9 cellular contexts compared by ENCODE assay signal in genomic region chr12:18430425-18431048, GRCh38.
DNase-seq lines count a peak whose midpoint lies in the region; ATAC-seq and TF ChIP-seq lines count a peak whose summit lies in the region.
"Had no signal": no experiment of that assay in that cellular context is flagged by ENCODE, and none has a peak within 500 bp of the region (broad histone marks: within the 10 kb centered on the region; RNA-seq: fewer than 3 reads in every experiment).

No MANE protein-coding gene starts in this region.

- H3K27ac ChIP-seq in coronary artery = no peak overlapping the region
- H3K27ac ChIP-seq in lung (ENCODE audit: low read depth in 1 of 2, low read length in 1 of 2) = no peak overlapping the region
- H3K27ac ChIP-seq: skin epidermis had no signal

- no peaks in the 10 kb centered on the region for H3K9me3 Mint-ChIP-seq in HFFc6
- no peaks in the 10 kb centered on the region for H3K9me3 Mint-ChIP-seq in activated T-helper 2 cell treated with anti-CD3 and anti-CD28 coated beads, Interferon-gamma antibody, Interleukin-2, Interleukin-4, amounts not matched to agents 10 μg/mL and 5 μg/mL and 100 μg/mL, durations not matched to agents 14 hours and 24 hours and 36 hours

- H3K4me3 ChIP-seq in coronary artery (no peak overlapping the region), lung (no peak overlapping the region)
- H3K4me3 ChIP-seq: skin epidermis had no signal

- no peaks in the 10 kb centered on the region for H3K27me3 Mint-ChIP-seq in HFFc6 (ENCODE audit: insufficient read depth)
- H3K27me3 Mint-ChIP-seq in activated T-helper 2 cell treated with anti-CD3 and anti-CD28 coated beads, Interferon-gamma antibody, Interleukin-2, Interleukin-4, amounts not matched to agents 10 μg/mL and 5 μg/mL and 100 μg/mL, durations not matched to agents 14 hours and 24 hours and 36 hours (ENCODE audit: low read depth) = no peaks in the 10 kb centered on the region

- H3K9me3 ChIP-seq in lung (ENCODE audit: control insufficient read depth in 2 of 2, insufficient read depth in 1 of 2, low read length in 1 of 2) = no peaks in the 10 kb centered on the region

- H3K4me1 ChIP-seq in lung (ENCODE audit: control insufficient read depth in 2 of 2, insufficient read depth in 2 of 2, low read length in 2 of 2) = no peaks in the 10 kb centered on the region

- WGBS in lung, 2 donors = 32 to 34% methylated on average over 3 of the region's 3 CpGs

- H3K27me3 ChIP-seq in lung (ENCODE audit: control insufficient read depth, insufficient read depth) = no peaks in the 10 kb centered on the region

- intact Hi-C loops in activated T-helper 2 cell treated with anti-CD3 and anti-CD28 coated beads, Interferon-gamma antibody, Interleukin-2, Interleukin-4, amounts not matched to agents 10 μg/mL and 5 μg/mL and 100 μg/mL, durations not matched to agents 14 hours and 24 hours and 36 hours (cut with micrococcal nuclease) = no loop called here

- H3K36me3 Mint-ChIP-seq in HFFc6 (ENCODE audit: low read depth) = no peaks in the 10 kb centered on the region
- no peaks in the 10 kb centered on the region for H3K36me3 Mint-ChIP-seq in activated T-helper 2 cell treated with anti-CD3 and anti-CD28 coated beads, Interferon-gamma antibody, Interleukin-2, Interleukin-4, amounts not matched to agents 10 μg/mL and 5 μg/mL and 100 μg/mL, durations not matched to agents 14 hours and 24 hours and 36 hours (ENCODE audit: low read depth)

- H3K36me3 ChIP-seq in lung (ENCODE audit: control insufficient read depth in 2 of 2, insufficient read depth in 2 of 2, low read length in 2 of 2) = no peaks in the 10 kb centered on the region

- ATAC-seq in lung (ENCODE audit: insufficient read depth, low FRiP score) = peak; percentile 62
- ATAC-seq in GM21381 (IDR thresholded peaks at IDR 0.05; ENCODE audit: unreplicated experiment) = no peak
- ATAC-seq in GM21576 (IDR thresholded peaks at IDR 0.05; ENCODE audit: unreplicated experiment) = no peak

- DNase-seq in GM03348 (ENCODE audit: low spot score) (peak; percentile 74), HFFc6 (peak; percentile 53), NCI-H748 treated with DMSO at 0.1 percent for 48 hours (lab: John Stamatoyannopoulos, UW) (peak; percentile 35), coronary artery (ENCODE audit: low spot score) (no peak), lung (ENCODE audit: low spot score) (peak; percentile 55)
- DNase-seq in activated T-helper 2 cell treated with anti-CD3 and anti-CD28 coated beads, Interferon-gamma antibody, Interleukin-2, Interleukin-4, amounts not matched to agents 10 μg/mL and 5 μg/mL and 100 μg/mL, durations not matched to agents 14 hours and 24 hours and 36 hours (ENCODE audit: low spot score) = no peak

- H3K4me3 Mint-ChIP-seq in HFFc6 = no peak overlapping the region
- no peak overlapping the region for H3K4me3 Mint-ChIP-seq in activated T-helper 2 cell treated with anti-CD3 and anti-CD28 coated beads, Interferon-gamma antibody, Interleukin-2, Interleukin-4, amounts not matched to agents 10 μg/mL and 5 μg/mL and 100 μg/mL, durations not matched to agents 14 hours and 24 hours and 36 hours (ENCODE audit: low read depth)

- H3K4me1 Mint-ChIP-seq in HFFc6 (ENCODE audit: low read depth) = peaks cover 13% of the 10 kb centered on the region
- H3K4me1 Mint-ChIP-seq in activated T-helper 2 cell treated with anti-CD3 and anti-CD28 coated beads, Interferon-gamma antibody, Interleukin-2, Interleukin-4, amounts not matched to agents 10 μg/mL and 5 μg/mL and 100 μg/mL, durations not matched to agents 14 hours and 24 hours and 36 hours (ENCODE audit: low read depth) = no peaks in the 10 kb centered on the region

- peak; percentile 89 for TF ChIP-seq CTCF in HFFc6 (IDR thresholded peaks at IDR 0.05)
- peak; percentile 49 for TF ChIP-seq CTCF in coronary artery (IDR thresholded peaks at IDR 0.05)
- TF ChIP-seq CTCF in lung (IDR thresholded peaks at IDR 0.05; ENCODE audit: control extremely low read depth, extremely low read depth) = peak; percentile 24

- 0 out of 2 replicates have a peak overlapping the region, but pooled peaks have one; percentile 8 for H3K27ac Mint-ChIP-seq in HFFc6
- no peak overlapping the region for H3K27ac Mint-ChIP-seq in activated T-helper 2 cell treated with anti-CD3 and anti-CD28 coated beads, Interferon-gamma antibody, Interleukin-2, Interleukin-4, amounts not matched to agents 10 μg/mL and 5 μg/mL and 100 μg/mL, durations not matched to agents 14 hours and 24 hours and 36 hours

Comparison
In these comparisons a context has a peak if more than half of its experiments do, and no peak if none do; other contexts are left out.
1. DNase-seq: peak in GM03348 (single experiment), HFFc6 (single experiment), NCI-H748 treated with DMSO at 0.1 percent for 48 hours (single experiment) and lung (single experiment); none in coronary artery (single experiment) and activated T-helper 2 cell treated with anti-CD3 and anti-CD28 coated beads, Interferon-gamma antibody, Interleukin-2, Interleukin-4, amounts not matched to agents 10 μg/mL and 5 μg/mL and 100 μg/mL, durations not matched to agents 14 hours and 24 hours and 36 hours (single experiment).
2. CTCF ChIP-seq: peak in every context shown above with its lines; median percentile 89 in HFFc6; 49 in coronary artery; 24 in lung.